ENCODE assay signal across 35 cellular contexts in the genomic region with DNA sequence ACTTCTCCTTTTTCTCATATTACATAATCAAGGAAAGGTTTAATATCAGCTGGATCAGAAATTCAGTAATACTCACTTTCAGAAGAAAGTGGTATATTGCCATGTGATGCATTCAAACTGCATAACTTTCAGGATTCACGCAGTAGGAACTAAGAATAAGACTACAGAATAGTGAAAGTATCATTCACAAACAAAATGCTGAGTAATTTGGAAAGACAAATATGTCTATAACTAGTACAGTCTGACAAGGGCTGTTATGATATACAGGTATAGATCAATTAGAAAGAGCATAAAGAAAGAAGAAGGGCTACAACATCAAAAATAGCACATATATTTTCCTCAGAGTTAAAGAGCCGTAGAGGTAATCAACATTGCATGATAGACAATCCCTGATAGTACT.
DNase-seq lines count a peak whose midpoint lies in the region; ATAC-seq, FAIRE-seq and TF ChIP-seq lines count a peak whose summit lies in the region.
"Had no signal": no experiment of that assay in that cellular context is flagged by ENCODE, and none has a peak within 500 bp of the region (broad histone marks: within the 10 kb centered on the region; RNA-seq: fewer than 3 reads in every experiment).

No MANE protein-coding gene starts in this region.

- TF ChIP-seq EP300 in GM12878 (IDR thresholded peaks at IDR 0.05; ENCODE audit: borderline replicate concordance in 1 of 2, control insufficient read depth in 1 of 2, low read depth in 2 of 2, low read length in 2 of 2), result no peak

- H2AFZ ChIP-seq in OCI-LY3 (ENCODE audit: low read depth, low read length) (no peak overlapping the region), SU-DHL-6 (ENCODE audit: low read depth, low read length, severe bottlenecking) (peak overlapping the region; percentile 35), GM12878 (ENCODE audit: control insufficient read depth, low read depth, low read length) (no peak overlapping the region)

- CTCF ChIA-PET in GM12878 (lab: Yijun Ruan, JAX), result no interaction called here

- FAIRE-seq in GM12878 (lab: Jason Lieb, UNC), result no peak
- FAIRE-seq: A204.1, A549, D721Med had no signal

- POLR2A ChIA-PET in GM12878 (lab: Charles Lee), result no interaction called here

- WGBS in GM12878 (ENCODE audit: insufficient coverage, insufficient replicate concordance, low lambda C conversion rate, missing lambda C conversion rate), result 6% methylated on average over 2 of the region's 2 CpGs

- H3K27me3 ChIP-seq in OCI-LY3 (ENCODE audit: low read depth, low read length) (no peaks in the 10 kb centered on the region), SU-DHL-6 (ENCODE audit: low read length) (no peaks in the 10 kb centered on the region), GM12878 (replicated peaks in 1 of 2; ENCODE audit: control insufficient read depth in 2 of 2, insufficient read depth in 2 of 2, low read length in 1 of 2) (no peaks in the 10 kb centered on the region), WERI-Rb-1 (ENCODE audit: insufficient read depth, low read depth, severe bottlenecking) (peaks cover 20% of the 10 kb centered on the region)
- H3K27me3 ChIP-seq: BE2C; BLaER1; BLaER1 treated with 17β-estradiol and CSF1 and Interleukin-3, amounts not matched to agents 10 nM and 100 nM had no signal

- RAD21 ChIA-PET in GM12878 (lab: Charles Lee; ENCODE audit: unreplicated experiment), result no interaction called here

- in situ Hi-C loops in GM12878 (cut with MboI), result no loop called here

- no peaks in the 10 kb centered on the region; the same call in 1 of the 2 replicates for H3F3A ChIP-seq in SU-DHL-6 (ENCODE audit: insufficient read depth)

- DNase-seq in GM12878 (ENCODE audit: low read depth, low spot score), result no peak
- DNase-seq in SKM-1 treated with dmso at 0.1 percent for 144 hours (lab: John Stamatoyannopoulos, UW; ENCODE audit: unreplicated experiment), result no peak
- no peak for DNase-seq in NK-92 treated with Interleukin-12 subunit alpha and Interleukin-12 subunit beta, amount 100 ng/mL, for 24 hours (lab: John Stamatoyannopoulos, UW)
- no peak for DNase-seq in WERI-Rb-1
- DNase-seq in NCI-H2029 (lab: John Stamatoyannopoulos, UW), result no peak
- DNase-seq: 8988T; ACHN; AML-193; BE2C; C1 segment of cervical spinal cord; Caco-2; Calu3; CD4-positive, alpha-beta memory T cell; CD4-positive, alpha-beta T cell; CD4-positive, CD25-positive, alpha-beta regulatory T cell; CD8-positive, alpha-beta memory T cell; CD8-positive, alpha-beta T cell; COR-L47; DMS 273 treated with DMSO at 0.1 percent for 48 hours; DMS153; DMS53; DMS79; DMS79 treated with DMSO at 0.1 percent for 48 hours; DND-41; EL had no signal

- H3K9me2 ChIP-seq in SU-DHL-6 (replicated peaks; ENCODE audit: insufficient read depth, low read length), result no peaks in the 10 kb centered on the region

- SMC1A ChIA-PET in GM12878 (lab: Charles Lee; ENCODE audit: uncharacterized antibody, unreplicated experiment), result no interaction called here

- TF ChIP-seq CTCF in OCI-LY3 (IDR thresholded peaks at IDR 0.05; ENCODE audit: low read depth, low read length) (no peak), SU-DHL-6 (IDR thresholded peaks at IDR 0.05; ENCODE audit: insufficient read depth, low read length, poor library complexity, severe bottlenecking) (no peak), GM12878 (IDR thresholded peaks at IDR 0.05 in 2 of 3, conservative IDR thresholded peaks at IDR 0.05 in 1 of 3; ENCODE audit: control insufficient read depth in 2 of 3, extremely low read depth in 1 of 3, insufficient read depth in 1 of 3, low read depth in 3 of 3, low read length in 3 of 3) (no peak), WERI-Rb-1 (IDR thresholded peaks at IDR 0.05; ENCODE audit: low read depth, low read length) (no peak)

- no peaks in the 10 kb centered on the region for H3K36me3 ChIP-seq in OCI-LY3 (replicated peaks; ENCODE audit: low read depth, low read length)
- no peaks in the 10 kb centered on the region for H3K36me3 ChIP-seq in SU-DHL-6 (ENCODE audit: low read length)
- no peaks in the 10 kb centered on the region for H3K36me3 ChIP-seq in GM12878 (ENCODE audit: control insufficient read depth in 2 of 2, insufficient read depth in 2 of 2, low read length in 1 of 2)
- H3K36me3 ChIP-seq in WERI-Rb-1, result no peaks in the 10 kb centered on the region
- H3K36me3 ChIP-seq: BE2C; BLaER1; BLaER1 treated with 17β-estradiol and CSF1 and Interleukin-3, amounts not matched to agents 10 nM and 100 nM had no signal

- H3K27ac ChIP-seq in OCI-LY3 (ENCODE audit: low read length), result peak overlapping the region; percentile 54
- H3K27ac ChIP-seq in SU-DHL-6 (ENCODE audit: low read depth, low read length), result no peak overlapping the region
- no peak overlapping the region for H3K27ac ChIP-seq in GM12878 (ENCODE audit: control insufficient read depth, insufficient read depth)
- no peak overlapping the region for H3K27ac ChIP-seq in WERI-Rb-1
- H3K27ac ChIP-seq: 22Rv1; A549; BLaER1; BLaER1 treated with 17β-estradiol and CSF1 and Interleukin-3, amounts not matched to agents 10 nM and 100 nM; C4-2B had no signal

- H3K4me1 ChIP-seq in OCI-LY3 (ENCODE audit: low read length), result peaks cover 13% of the 10 kb centered on the region
- no peaks in the 10 kb centered on the region for H3K4me1 ChIP-seq in GM12878 (ENCODE audit: control insufficient read depth, insufficient read depth, low read length)
- H3K4me1 ChIP-seq: A549; BE2C; BLaER1; BLaER1 treated with 17β-estradiol and CSF1 and Interleukin-3, amounts not matched to agents 10 nM and 100 nM; Caco-2 had no signal

- H3K9ac ChIP-seq in OCI-LY3 (ENCODE audit: low read length), result no peak overlapping the region
- H3K9ac ChIP-seq in SU-DHL-6 (ENCODE audit: low read length), result no peak overlapping the region
- no peak overlapping the region for H3K9ac ChIP-seq in GM12878 (ENCODE audit: control insufficient read depth, insufficient read depth, low read length)
- H3K9ac ChIP-seq: BLaER1; BLaER1 treated with 17β-estradiol and CSF1 and Interleukin-3, amounts not matched to agents 10 nM and 100 nM had no signal

- H3K79me2 ChIP-seq in OCI-LY3 (ENCODE audit: low read length) (no peaks in the 10 kb centered on the region), SU-DHL-6 (ENCODE audit: insufficient read depth, low read length) (no peaks in the 10 kb centered on the region), GM12878 (ENCODE audit: control insufficient read depth, insufficient read depth, low read length) (no peaks in the 10 kb centered on the region)

- BruUV-seq in GM12878 (replicated peaks; lab: Mats Ljungman, UMichigan), result no TSS peak

- peak; percentile 64 for ATAC-seq in HG03432 (IDR thresholded peaks at IDR 0.05; ENCODE audit: unreplicated experiment)
- peak; percentile 58 for ATAC-seq in GM12878
- ATAC-seq: A549; CD8-positive, alpha-beta T cell had no signal

- H4K20me1 ChIP-seq in OCI-LY3 (ENCODE audit: insufficient read depth, low read length) (no peaks in the 10 kb centered on the region), SU-DHL-6 (ENCODE audit: low read depth, low read length) (no peaks in the 10 kb centered on the region), GM12878 (ENCODE audit: control insufficient read depth, insufficient read depth) (no peaks in the 10 kb centered on the region)
- H4K20me1 ChIP-seq: BLaER1; BLaER1 treated with 17β-estradiol and CSF1 and Interleukin-3, amounts not matched to agents 10 nM and 100 nM had no signal

- no peaks in the 10 kb centered on the region for H3K9me3 ChIP-seq in OCI-LY3 (ENCODE audit: insufficient read depth, low read length)
- H3K9me3 ChIP-seq in SU-DHL-6 (ENCODE audit: insufficient read depth, low read length), result peaks cover 13% of the 10 kb centered on the region; the same call in 1 of the 2 replicates
- H3K9me3 ChIP-seq in GM12878 (replicated peaks; ENCODE audit: control insufficient read depth, insufficient read depth, low read length), result no peaks in the 10 kb centered on the region
- H3K9me3 ChIP-seq in WERI-Rb-1 (ENCODE audit: severe bottlenecking), result no peaks in the 10 kb centered on the region
- H3K9me3 ChIP-seq: A549; BE2C; BLaER1; BLaER1 treated with 17β-estradiol and CSF1 and Interleukin-3, amounts not matched to agents 10 nM and 100 nM; Caco-2 had no signal

- no peak overlapping the region for H3K4me3 ChIP-seq in OCI-LY3 (ENCODE audit: low read length)
- H3K4me3 ChIP-seq in SU-DHL-6 (ENCODE audit: insufficient read depth, low read length, poor library complexity, severe bottlenecking), result no peak overlapping the region
- H3K4me3 ChIP-seq in GM12878, result no peak overlapping the region
- H3K4me3 ChIP-seq in WERI-Rb-1 (ENCODE audit: low read depth, low read length), result no peak overlapping the region
- H3K4me3 ChIP-seq: A549; BLaER1; BLaER1 treated with 17β-estradiol and CSF1 and Interleukin-3, amounts not matched to agents 10 nM and 100 nM had no signal

- TF ChIP-seq RAD21 in GM12878 (IDR thresholded peaks at IDR 0.05; ENCODE audit: insufficient read depth, low read depth, low read length), result no peak

- intact Hi-C loops in GM12878 (cut with micrococcal nuclease; ENCODE audit: unreplicated experiment), result no loop called here

- no peak for TF ChIP-seq POLR2A in GM12878 (IDR thresholded peaks at IDR 0.05; ENCODE audit: low read depth, low read length)

- peak overlapping the region; percentile 40; the same call in 1 of the 2 replicates for H3K4me2 ChIP-seq in OCI-LY3 (ENCODE audit: low read length)
- H3K4me2 ChIP-seq in SU-DHL-6 (ENCODE audit: low read depth, low read length, poor library complexity, severe bottlenecking), result no peak overlapping the region
- H3K4me2 ChIP-seq in GM12878 (ENCODE audit: control insufficient read depth, insufficient read depth), result no peak overlapping the region
- H3K4me2 ChIP-seq: A549; BLaER1; BLaER1 treated with 17β-estradiol and CSF1 and Interleukin-3, amounts not matched to agents 10 nM and 100 nM had no signal

TF ChIP-seq in GM12878, 131 proteins besides CTCF, POLR2A, EP300 and RAD21 (continues in another document):
- no peak for TF ChIP-seq HSF1 (IDR thresholded peaks at IDR 0.05; ENCODE audit: low read depth, low read length)
- no peak for TF ChIP-seq SUZ12 (IDR thresholded peaks at IDR 0.05; ENCODE audit: unreplicated experiment)
- no peak for TF ChIP-seq JUNB (IDR thresholded peaks at IDR 0.05)
- TF ChIP-seq SMAD1 (IDR thresholded peaks at IDR 0.05; ENCODE audit: low read depth, partially characterized antibody), result no peak
- no peak for TF ChIP-seq SUPT20H (IDR thresholded peaks at IDR 0.05; ENCODE audit: borderline replicate concordance, control insufficient read depth, low read depth, low read length)
- TF ChIP-seq JUND (IDR thresholded peaks at IDR 0.05; ENCODE audit: low read depth, low read length), result no peak
- no peak for TF ChIP-seq KLF5 (IDR thresholded peaks at IDR 0.05; ENCODE audit: partially characterized antibody)
